ENCODE assay signal across 10 cellular contexts in genomic region chr1:7046314-7046713, GRCh38.
DNase-seq lines count a peak whose midpoint lies in the region; ATAC-seq and TF ChIP-seq lines count a peak whose summit lies in the region.
"Had no signal": no experiment of that assay in that cellular context is flagged by ENCODE, and none has a peak within 500 bp of the region (broad histone marks: within the 10 kb centered on the region; RNA-seq: fewer than 3 reads in every experiment).

No MANE protein-coding gene starts in this region.

- H3K27ac ChIP-seq in endodermal cell (ENCODE audit: low read depth, low read length), result no peak overlapping the region
- H3K27ac ChIP-seq in neural progenitor cell, result no peak overlapping the region

- TF ChIP-seq CTCF in endodermal cell (conservative IDR thresholded peaks at IDR 0.05) (no peak), neural progenitor cell (IDR thresholded peaks at IDR 0.05) (no peak)

- H3K79me2 ChIP-seq in neural progenitor cell (ENCODE audit: low read depth), result no peaks in the 10 kb centered on the region

- peaks cover 3% of the 10 kb centered on the region for H3K4me1 Mint-ChIP-seq in endodermal cell
- no peaks in the 10 kb centered on the region for H3K4me1 Mint-ChIP-seq in neural progenitor cell
- H3K4me1 Mint-ChIP-seq: activated naive CD8-positive, alpha-beta T cell treated with anti-CD3 and anti-CD28 coated beads, Interleukin-2, amount 50 U/mL, for 24 hours; T-cell had no signal

- H2AFZ ChIP-seq in neural progenitor cell (replicated peaks), result no peak overlapping the region

- H3K9ac ChIP-seq in endodermal cell (ENCODE audit: extremely low read depth, low read length, poor library complexity, severe bottlenecking), result no peak overlapping the region
- no peak overlapping the region for H3K9ac ChIP-seq in neural progenitor cell

- ATAC-seq in HG02588 (IDR thresholded peaks at IDR 0.05; ENCODE audit: unreplicated experiment) (no peak), HG03520 (IDR thresholded peaks at IDR 0.05; ENCODE audit: unreplicated experiment) (no peak)
- ATAC-seq: activated naive CD8-positive, alpha-beta T cell treated with anti-CD3 and anti-CD28 coated beads, Interleukin-2, amount 50 U/mL, for 24 hours; T-cell had no signal

- no peaks in the 10 kb centered on the region for H3F3A ChIP-seq in neural progenitor cell (ENCODE audit: low read depth)

- no peak overlapping the region for H3K4me3 Mint-ChIP-seq in endodermal cell
- no peak overlapping the region for H3K4me3 Mint-ChIP-seq in neural progenitor cell
- H3K4me3 Mint-ChIP-seq: activated naive CD8-positive, alpha-beta T cell treated with anti-CD3 and anti-CD28 coated beads, Interleukin-2, amount 50 U/mL, for 24 hours; T-cell had no signal

- DNase-seq in EL (peak; percentile 73), NCI-H1092 treated with DMSO at 0.1 percent for 48 hours (lab: John Stamatoyannopoulos, UW) (peak; percentile 13), endodermal cell (peak; percentile 90), neural progenitor cell (ENCODE audit: low spot score) (peak; percentile 81), GM19240 (ENCODE audit: insufficient read length, low spot score) (no peak)
- no peak for DNase-seq in stimulated activated CD4-positive, alpha-beta T cell treated with anti-CD3 and anti-CD28 coated beads, Interleukin-15, amount 100 ng/mL, for 24 hours
- DNase-seq: activated naive CD8-positive, alpha-beta T cell treated with anti-CD3 and anti-CD28 coated beads, Interleukin-2, amount 50 U/mL, for 24 hours; T-cell had no signal

- H3K36me3 Mint-ChIP-seq in endodermal cell (ENCODE audit: low read depth) (no peaks in the 10 kb centered on the region), neural progenitor cell (no peaks in the 10 kb centered on the region)
- H3K36me3 Mint-ChIP-seq: T-cell had no signal

- H3K27me3 Mint-ChIP-seq in endodermal cell (ENCODE audit: insufficient read depth) (no peaks in the 10 kb centered on the region), neural progenitor cell (ENCODE audit: insufficient read depth, low read depth) (peaks cover 10% of the 10 kb centered on the region)

- H3K4me1 ChIP-seq in endodermal cell (ENCODE audit: control insufficient read depth, insufficient read depth, low read length), result no peaks in the 10 kb centered on the region
- peaks cover 7% of the 10 kb centered on the region for H3K4me1 ChIP-seq in neural progenitor cell

- no peaks in the 10 kb centered on the region for H3K36me3 ChIP-seq in endodermal cell (ENCODE audit: control insufficient read depth, insufficient read depth, low read length)
- no peaks in the 10 kb centered on the region for H3K36me3 ChIP-seq in neural progenitor cell

- 46 to 70% methylated on average over 2 to 4 of the region's 4 CpGs for WGBS in endodermal cell (ENCODE audit: insufficient coverage in 1 of 2, insufficient read length in 1 of 2), 2 experiments

- H4K20me1 ChIP-seq in neural progenitor cell (ENCODE audit: low read depth), result peaks cover 22% of the 10 kb centered on the region

- H3K27ac Mint-ChIP-seq in endodermal cell (no peak overlapping the region), neural progenitor cell (no peak overlapping the region)
- H3K27ac Mint-ChIP-seq: activated naive CD8-positive, alpha-beta T cell treated with anti-CD3 and anti-CD28 coated beads, Interleukin-2, amount 50 U/mL, for 24 hours; T-cell had no signal

- H3K27me3 ChIP-seq in endodermal cell (ENCODE audit: control insufficient read depth, insufficient read depth, low read length, poor library complexity, severe bottlenecking), result no peaks in the 10 kb centered on the region
- no peaks in the 10 kb centered on the region for H3K27me3 ChIP-seq in neural progenitor cell

- H3K4me2 ChIP-seq in neural progenitor cell, result no peak overlapping the region

- no peaks in the 10 kb centered on the region for H3K9me3 Mint-ChIP-seq in endodermal cell
- H3K9me3 Mint-ChIP-seq in neural progenitor cell, result no peaks in the 10 kb centered on the region
- H3K9me3 Mint-ChIP-seq: activated naive CD8-positive, alpha-beta T cell treated with anti-CD3 and anti-CD28 coated beads, Interleukin-2, amount 50 U/mL, for 24 hours; T-cell had no signal

- H3K9me3 ChIP-seq in endodermal cell (ENCODE audit: control insufficient read depth, low read length), result no peaks in the 10 kb centered on the region
- H3K9me3 ChIP-seq in neural progenitor cell (ENCODE audit: low read depth), result no peaks in the 10 kb centered on the region

- H3K4me3 ChIP-seq in endodermal cell (ENCODE audit: low read length) (no peak overlapping the region), neural progenitor cell (no peak overlapping the region)

Comparison
In these comparisons a context has a peak if more than half of its experiments do, and no peak if none do; other contexts are left out.
1. DNase-seq: peak in EL (single experiment), NCI-H1092 treated with DMSO at 0.1 percent for 48 hours (single experiment), endodermal cell (single experiment) and neural progenitor cell (single experiment); none in GM19240 (single experiment) and stimulated activated CD4-positive, alpha-beta T cell treated with anti-CD3 and anti-CD28 coated beads, Interleukin-15, amount 100 ng/mL, for 24 hours (single experiment).